21 cellular contexts compared by ENCODE assay signal in genomic region chr5:10499066-10499465, GRCh38. TPM values are rescaled to one million over a fixed set of nuclear protein-coding genes. Genes with fewer than 3 reads are reported as not detected.
A peak's percentile ranks its signal among the peaks of the same experiment; 100 is the strongest.
DNase-seq lines count a peak whose midpoint lies in the region; ATAC-seq and TF ChIP-seq lines count a peak whose summit lies in the region.
"Had no signal": no experiment of that assay in that cellular context is flagged by ENCODE, and none has a peak within 500 bp of the region (broad histone marks: within the 10 kb centered on the region; RNA-seq: fewer than 3 reads in every experiment).

No MANE protein-coding gene starts in this region.

- H2BK15ac ChIP-seq in IMR-90 (ENCODE audit: low read depth, low read length) = no peak overlapping the region

- H3F3A ChIP-seq in GM23338 (replicated peaks; ENCODE audit: low read depth) = no peaks in the 10 kb centered on the region

- CTCF ChIA-PET in IMR-90 (lab: Yijun Ruan, JAX) = no interaction called here

- H4K20me1 ChIP-seq in GM23338 (replicated peaks; ENCODE audit: insufficient read depth) (no peaks in the 10 kb centered on the region), IMR-90 (ENCODE audit: insufficient read depth, low read length) (no peaks in the 10 kb centered on the region)
- H4K20me1 ChIP-seq: BLaER1 treated with 17β-estradiol and CSF1 and Interleukin-3, amounts not matched to agents 10 nM and 100 nM had no signal

- H3K9me3 Mint-ChIP-seq in GM23338 (peaks cover 20% of the 10 kb centered on the region), chondrocyte (ENCODE audit: low read depth) (peaks cover 11% of the 10 kb centered on the region)

- H3K79me1 ChIP-seq in IMR-90 (ENCODE audit: low read depth in 1 of 2, low read length in 2 of 2) = no peaks in the 10 kb centered on the region

- in situ Hi-C loops in IMR-90 (cut with MboI; ENCODE audit: low sequenced_read_pairs) = no loop called here

- H3K27me3 ChIP-seq in GM23338 (ENCODE audit: insufficient read depth) (no peaks in the 10 kb centered on the region), IMR-90 (ENCODE audit: control insufficient read depth, insufficient read depth, low read length) (no peaks in the 10 kb centered on the region), spleen (replicated peaks in 1 of 7) (no peaks in the 10 kb centered on the region), left lung (no peaks in the 10 kb centered on the region)
- H3K27me3 ChIP-seq: BE2C; BLaER1 treated with 17β-estradiol and CSF1 and Interleukin-3, amounts not matched to agents 10 nM and 100 nM had no signal

- H3K23ac ChIP-seq in IMR-90 (ENCODE audit: low read depth, low read length) = no peak overlapping the region

- H3K27me3 Mint-ChIP-seq in GM23338 (ENCODE audit: insufficient read depth, low read depth, poor library complexity) (peaks cover 2% of the 10 kb centered on the region), chondrocyte (ENCODE audit: low read depth) (peaks cover 3% of the 10 kb centered on the region)
- H3K27me3 Mint-ChIP-seq: CD4-positive, alpha-beta T cell had no signal

- intact Hi-C loops in IMR-90 (cut with micrococcal nuclease) = no loop called here
- intact Hi-C loops in spleen (cut with DNase I; ENCODE audit: low total_unique reads) = no loop called here
- intact Hi-C loops in left lung (cut with DNase I) = no loop called here

- dilution Hi-C loops in IMR-90 (cut with HindIII; ENCODE audit: low sequenced_read_pairs, unreplicated experiment) = no loop called here

- H4K91ac ChIP-seq in IMR-90 (ENCODE audit: insufficient read depth, low read depth, low read length) = no peak overlapping the region

- no TSS peak for BruUV-seq in IMR-90 (replicated peaks; lab: Mats Ljungman, UMichigan)

- H3K9me3 ChIP-seq in IMR-90 (ENCODE audit: control insufficient read depth, insufficient read depth, low read length) (peaks cover 7% of the 10 kb centered on the region; the same call in 1 of the 2 replicates), spleen (peaks cover 0 to 15% (median 12%) of the 10 kb centered on the region in 8 donors), left lung (peaks cover 0 to 13% of the 10 kb centered on the region in 2 donors)
- H3K9me3 ChIP-seq: A549, BE2C, HAP-1 had no signal

- no peaks in the 10 kb centered on the region for H3K4me1 ChIP-seq in GM23338 (ENCODE audit: insufficient read depth)
- peaks cover 3% of the 10 kb centered on the region; the same call in 1 of the 2 replicates for H3K4me1 ChIP-seq in IMR-90 (ENCODE audit: control insufficient read depth, insufficient read depth, low read length)
- H3K4me1 ChIP-seq in spleen = peaks cover 0 to 26% (median 10%) of the 10 kb centered on the region in 6 donors
- no peaks in the 10 kb centered on the region for H3K4me1 ChIP-seq in left lung
- H3K4me1 ChIP-seq: HAP-1 had no signal

- H3K36me3 Mint-ChIP-seq in GM23338 (ENCODE audit: low read depth) (peaks cover 17% of the 10 kb centered on the region), chondrocyte (ENCODE audit: low read depth) (no peaks in the 10 kb centered on the region)
- H3K36me3 Mint-ChIP-seq: CD14-positive monocyte had no signal

- no peak for TF ChIP-seq POLR2A in IMR-90 (IDR thresholded peaks at IDR 0.05; ENCODE audit: low read depth, low read length)
- no peak for TF ChIP-seq POLR2A in spleen (IDR thresholded peaks at IDR 0.05)

- DNase-seq in GM23338 (ENCODE audit: low spot score) (no peak), IMR-90 (no peak), chondrocyte (ENCODE audit: low spot score) (peak; percentile 62), spleen (peak; percentile 33), EL (no peak), left lung (no peak)
- DNase-seq: 8988T; ACHN; AML-193; BE2C; CD4-positive, alpha-beta T cell; CD8-positive, alpha-beta memory T cell; DMS53; DMS79 treated with DMSO at 0.1 percent for 48 hours; GM23248; HFFc6 had no signal

- H3K4me3 Mint-ChIP-seq in GM23338 (no peak overlapping the region), chondrocyte (ENCODE audit: unreplicated experiment) (no peak overlapping the region)
- H3K4me3 Mint-ChIP-seq: CD14-positive monocyte; CD4-positive, alpha-beta T cell; CD8-positive, alpha-beta memory T cell; HFFc6 had no signal

- no peak overlapping the region for H4K5ac ChIP-seq in IMR-90 (ENCODE audit: low read depth, low read length)

- H3K27ac ChIP-seq in GM23338 (ENCODE audit: low read depth) = no peak overlapping the region
- no peak overlapping the region for H3K27ac ChIP-seq in IMR-90 (ENCODE audit: insufficient read depth, low read length)
- H3K27ac ChIP-seq in spleen = no peak overlapping the region
- H3K27ac ChIP-seq in left lung = no peak overlapping the region
- H3K27ac ChIP-seq: BLaER1 treated with 17β-estradiol and CSF1 and Interleukin-3, amounts not matched to agents 10 nM and 100 nM; GM23248 had no signal

- no peaks in the 10 kb centered on the region for H3K79me2 ChIP-seq in GM23338 (replicated peaks; ENCODE audit: insufficient read depth)

- no peak overlapping the region for H3K4me3 ChIP-seq in GM23338
- no peak overlapping the region for H3K4me3 ChIP-seq in IMR-90 (ENCODE audit: insufficient read depth, low read depth, low read length)
- H3K4me3 ChIP-seq in spleen = no peak overlapping the region
- no peak overlapping the region for H3K4me3 ChIP-seq in left lung
- H3K4me3 ChIP-seq: A549; BLaER1 treated with 17β-estradiol and CSF1 and Interleukin-3, amounts not matched to agents 10 nM and 100 nM; GM23248; HAP-1 had no signal

- H3K36me3 ChIP-seq in GM23338 (ENCODE audit: insufficient read depth) (no peaks in the 10 kb centered on the region; the same call in 1 of the 2 replicates), IMR-90 (ENCODE audit: control insufficient read depth, insufficient read depth, low read length) (no peaks in the 10 kb centered on the region), spleen (no peaks in the 10 kb centered on the region), left lung (no peaks in the 10 kb centered on the region)
- H3K36me3 ChIP-seq: BE2C, HAP-1 had no signal

- 92% methylated on average over 2 of the region's 9 CpGs; no CpG with 5 or more reads in 1 of the 2 experiments for WGBS in IMR-90 (ENCODE audit: extremely low coverage in 2 of 2, insufficient read length in 1 of 2), 2 experiments
- 70 to 87% (median 75%) methylated on average over 9 of the region's 9 CpGs for WGBS in spleen, 5 donors

- no peak for TF ChIP-seq RAD21 in IMR-90 (IDR thresholded peaks at IDR 0.05; ENCODE audit: low read length)

- peaks cover 15% of the 10 kb centered on the region for H3K4me1 Mint-ChIP-seq in GM23338
- no peaks in the 10 kb centered on the region for H3K4me1 Mint-ChIP-seq in chondrocyte (ENCODE audit: low read depth)
- H3K4me1 Mint-ChIP-seq: CD8-positive, alpha-beta memory T cell had no signal

- no peaks in the 10 kb centered on the region for H3K9me2 ChIP-seq in GM23338 (ENCODE audit: insufficient read depth)

- H4K8ac ChIP-seq in IMR-90 (ENCODE audit: low read depth in 2 of 2, low read length in 2 of 2) = no peak overlapping the region

- no peak overlapping the region for H3K4ac ChIP-seq in IMR-90 (ENCODE audit: low read depth, low read length)

- no peak overlapping the region; the same call in 1 of the 2 replicates for H2BK120ac ChIP-seq in IMR-90 (ENCODE audit: low read depth, low read length)

- POLR2A ChIA-PET in IMR-90 (lab: Charles Lee; ENCODE audit: unreplicated experiment) = interaction anchor here (0.6 kb wide), 1 partner anchor 44 kb away, joined by 3 read pairs; no protein-coding TSS in a partner anchor

- H3K18ac ChIP-seq in IMR-90 (ENCODE audit: low read depth, low read length) = no peak overlapping the region

- ATAC-seq in GM23338 = no peak
- no peak for ATAC-seq in IMR-90 (ENCODE audit: low read depth)
- no peak for ATAC-seq in GM21447 (IDR thresholded peaks at IDR 0.05; ENCODE audit: unreplicated experiment)
- ATAC-seq in left lung = no peak
- ATAC-seq: A549 had no signal

- H3K9me1 ChIP-seq in IMR-90 (ENCODE audit: insufficient read depth, low read length) = no peaks in the 10 kb centered on the region; the same call in 1 of the 2 replicates

- H3K56ac ChIP-seq in IMR-90 (ENCODE audit: extremely low read depth, insufficient read depth, low read length) = no peak overlapping the region

- H2BK5ac ChIP-seq in IMR-90 (ENCODE audit: low read depth, low read length, poor library complexity, severe bottlenecking) = no peak overlapping the region

- H3K27ac Mint-ChIP-seq in GM23338 (no peak overlapping the region), chondrocyte (ENCODE audit: unreplicated experiment) (no peak overlapping the region)
- H3K27ac Mint-ChIP-seq: CD14-positive monocyte; CD4-positive, alpha-beta T cell; HFFc6 had no signal

- H2BK20ac ChIP-seq in IMR-90 (ENCODE audit: low read depth, low read length) = no peak overlapping the region

- H3K4me2 ChIP-seq in GM23338 (no peak overlapping the region), IMR-90 (ENCODE audit: low read depth, low read length) (no peak overlapping the region)
- H3K4me2 ChIP-seq: A549; BLaER1 treated with 17β-estradiol and CSF1 and Interleukin-3, amounts not matched to agents 10 nM and 100 nM had no signal

- 0 out of 2 replicates have a peak overlapping the region, but pooled peaks have one; percentile 9 for H2AK5ac ChIP-seq in IMR-90 (ENCODE audit: low read depth, low read length)

- TF ChIP-seq CTCF in GM23338 (conservative IDR thresholded peaks at IDR 0.05; ENCODE audit: low read depth in 2 of 2) = no peak
- no peak for TF ChIP-seq CTCF in IMR-90 (conservative IDR thresholded peaks at IDR 0.05; ENCODE audit: low read depth, low read length)
- no peak for TF ChIP-seq CTCF in chondrocyte (IDR thresholded peaks at IDR 0.05)
- TF ChIP-seq CTCF in spleen (IDR thresholded peaks at IDR 0.05 in 8 of 11, conservative IDR thresholded peaks at IDR 0.05 in 3 of 11) = no peak
- no peak for TF ChIP-seq CTCF in left lung (IDR thresholded peaks at IDR 0.05)

- H3K14ac ChIP-seq in IMR-90 (replicated peaks; ENCODE audit: low read depth, low read length) = no peak overlapping the region; the same call in 1 of the 2 replicates

- H3K9ac ChIP-seq in IMR-90 (ENCODE audit: low read depth, low read length) = no peak overlapping the region
- H3K9ac ChIP-seq: BLaER1 treated with 17β-estradiol and CSF1 and Interleukin-3, amounts not matched to agents 10 nM and 100 nM; GM23248 had no signal

- H2AFZ ChIP-seq in GM23338 (peak overlapping the region; percentile 84; the same call in 1 of the 2 replicates), IMR-90 (replicated peaks; ENCODE audit: low read length, poor library complexity) (no peak overlapping the region)
- H2AFZ ChIP-seq: GM23248 had no signal

- H2AK9ac ChIP-seq in IMR-90 (replicated peaks; ENCODE audit: low read depth, low read length, poor library complexity) = no peak overlapping the region

TF ChIP-seq in IMR-90, 13 proteins besides CTCF, POLR2A, EP300 and RAD21 (continues in another document):
- no peak for TF ChIP-seq MAFK (IDR thresholded peaks at IDR 0.05; ENCODE audit: low read depth, low read length)

RNA-seq across cellular contexts. Expression of gene ROPN1L, which starts 57.4 kb away (rescaled TPM):
- total RNA-seq in GM23338 (2014; rRNA removed; shearing (Covaris generic)) = 1.0 TPM in 1 of 2 replicates, not detected in the other
- 0.57 TPM in 1 of 2 replicates, not detected in the other for polyA plus RNA-seq in GM23338 (2016; fragmentation: Nextera tagmentation; extraction: Ambion mirVana)
- 0.28 and 0.36 TPM in 2 replicates for total RNA-seq in IMR-90 (2012; rRNA removed)
- polyA plus RNA-seq in IMR-90 (2012; rRNA removed) = 0.34 and 0.50 TPM in 2 replicates
- 0.60 and 0.67 TPM in 2 replicates for polyA plus RNA-seq in IMR-90 (2012; cell fraction: cytosol; rRNA removed)
- polyA plus RNA-seq in IMR-90 (2012; cell fraction: nucleus; rRNA removed; ENCODE audit: low replicate concordance) = 0.73 and 1.1 TPM in 2 replicates
- total RNA-seq in chondrocyte = 0.37 to 0.64 TPM (median 0.39 TPM) in 3 replicates
- 10 to 100 TPM in 5 of 7 donors, 1 to 10 TPM in 2; 7.5 to 27.9 (median 15.7) TPM for total RNA-seq in spleen
- polyA plus RNA-seq in spleen = 1 to 10 TPM; 2.0 to 7.7 (median 2.4) TPM
- total RNA-seq in left lung = 1 to 10 TPM in 1 of 2 donors, under 1 TPM in 1; 0.50 to 9.5 TPM

Comparison
In these comparisons a context has a peak if more than half of its experiments do, and no peak if none do; other contexts are left out.
1. DNase-seq: peak in chondrocyte (single experiment) and spleen (single experiment); none in GM23338 (single experiment), IMR-90 (single experiment), EL (single experiment) and left lung (0 of 2).